ENCODE assay signal across 1 cellular context in the genomic region with DNA sequence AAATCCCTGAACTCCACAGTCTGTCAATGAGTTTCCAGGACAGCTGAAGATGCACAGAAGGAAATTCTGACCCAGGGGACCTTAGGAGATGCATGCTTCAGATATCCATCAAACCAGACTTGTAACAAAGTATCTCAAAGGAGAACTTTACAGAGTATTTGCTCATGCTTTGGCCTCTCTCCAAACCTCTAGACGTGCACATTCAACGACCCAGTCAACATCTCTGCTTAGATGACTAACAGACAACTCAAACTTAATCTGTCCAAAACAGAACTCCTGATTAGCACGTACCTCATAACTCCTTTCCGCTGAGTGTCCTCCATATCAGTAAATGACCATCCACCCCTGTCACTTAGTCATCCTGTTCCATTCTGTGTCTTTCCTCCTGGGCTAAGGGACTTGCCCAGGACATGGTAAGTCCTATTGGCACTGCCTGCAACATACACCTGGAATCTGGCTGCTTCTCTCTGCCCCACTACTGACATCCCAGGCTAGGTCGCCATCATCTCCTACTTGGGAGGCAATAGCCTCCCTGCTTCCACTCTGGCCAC.
A peak's percentile ranks its signal among the peaks of the same experiment; 100 is the strongest.
TF ChIP-seq lines count a peak whose summit lies in the region.

No MANE protein-coding gene starts in this region.

TF ChIP-seq in HEK293, 187 proteins besides CTCF, POLR2A, EP300 and RAD21 (continued from another document and continues in another):
- TF ChIP-seq, protein P1, sequence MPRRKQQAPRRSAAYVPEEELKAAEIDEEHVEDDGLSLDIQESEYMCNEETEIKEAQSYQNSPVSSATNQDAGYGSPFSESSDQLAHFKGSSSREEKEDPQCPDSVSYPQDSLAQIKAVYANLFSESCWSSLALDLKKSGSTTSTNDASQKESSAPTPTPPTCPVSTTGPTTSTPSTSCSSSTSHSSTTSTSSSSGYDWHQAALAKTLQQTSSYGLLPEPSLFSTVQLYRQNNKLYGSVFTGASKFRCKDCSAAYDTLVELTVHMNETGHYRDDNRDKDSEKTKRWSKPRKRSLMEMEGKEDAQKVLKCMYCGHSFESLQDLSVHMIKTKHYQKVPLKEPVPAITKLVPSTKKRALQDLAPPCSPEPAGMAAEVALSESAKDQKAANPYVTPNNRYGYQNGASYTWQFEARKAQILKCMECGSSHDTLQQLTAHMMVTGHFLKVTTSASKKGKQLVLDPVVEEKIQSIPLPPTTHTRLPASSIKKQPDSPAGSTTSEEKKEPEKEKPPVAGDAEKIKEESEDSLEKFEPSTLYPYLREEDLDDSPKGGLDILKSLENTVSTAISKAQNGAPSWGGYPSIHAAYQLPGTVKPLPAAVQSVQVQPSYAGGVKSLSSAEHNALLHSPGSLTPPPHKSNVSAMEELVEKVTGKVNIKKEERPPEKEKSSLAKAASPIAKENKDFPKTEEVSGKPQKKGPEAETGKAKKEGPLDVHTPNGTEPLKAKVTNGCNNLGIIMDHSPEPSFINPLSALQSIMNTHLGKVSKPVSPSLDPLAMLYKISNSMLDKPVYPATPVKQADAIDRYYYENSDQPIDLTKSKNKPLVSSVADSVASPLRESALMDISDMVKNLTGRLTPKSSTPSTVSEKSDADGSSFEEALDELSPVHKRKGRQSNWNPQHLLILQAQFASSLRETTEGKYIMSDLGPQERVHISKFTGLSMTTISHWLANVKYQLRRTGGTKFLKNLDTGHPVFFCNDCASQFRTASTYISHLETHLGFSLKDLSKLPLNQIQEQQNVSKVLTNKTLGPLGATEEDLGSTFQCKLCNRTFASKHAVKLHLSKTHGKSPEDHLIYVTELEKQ (tag by site-specific recombination; IDR thresholded peaks at IDR 0.05; ENCODE audit: borderline replicate concordance): peak; percentile 80; the same call in 1 of the 2 replicates
- TF ChIP-seq ZFP41 (tag by site-specific recombination; IDR thresholded peaks at IDR 0.05; ENCODE audit: borderline replicate concordance) (no peak), KLF16 (tag by site-specific recombination; IDR thresholded peaks at IDR 0.05) (0 out of 2 replicates have a peak, but pooled peaks have one; percentile 16), REPIN1 (tag by site-specific recombination; IDR thresholded peaks at IDR 0.05; ENCODE audit: low read depth) (no peak), ZNF211 (tag by site-specific recombination; IDR thresholded peaks at IDR 0.05; ENCODE audit: low read depth) (no peak), ZNF629 (tag by site-specific recombination; IDR thresholded peaks at IDR 0.05) (peak; percentile 83), ZBTB48 (tag by site-specific recombination; IDR thresholded peaks at IDR 0.05) (no peak), ZNF366 (tag by site-specific recombination; conservative IDR thresholded peaks at IDR 0.05) (peak; percentile 62), ZNF394 (tag by site-specific recombination; IDR thresholded peaks at IDR 0.05; ENCODE audit: borderline replicate concordance) (no peak), TRIM28 (IDR thresholded peaks at IDR 0.05; ENCODE audit: borderline replicate concordance, low read length) (no peak), EGR2 (tag by site-specific recombination; IDR thresholded peaks at IDR 0.05; ENCODE audit: low read depth) (no peak), ZNF473 (tag by site-specific recombination; IDR thresholded peaks at IDR 0.05) (no peak), ZNF843 (tag by site-specific recombination; IDR thresholded peaks at IDR 0.05) (peak; percentile 68), FEZF1 (tag by site-specific recombination; IDR thresholded peaks at IDR 0.05) (peak; percentile 95), OVOL3 (tag by site-specific recombination; IDR thresholded peaks at IDR 0.05) (peak; percentile 40; the same call in 1 of the 2 replicates), ZNF600 (tag by site-specific recombination; IDR thresholded peaks at IDR 0.05) (peak; percentile 99), TCF7L2 (IDR thresholded peaks at IDR 0.05; ENCODE audit: borderline replicate concordance, low read depth, low read length) (no peak), ZEB2 (tag by site-specific recombination; IDR thresholded peaks at IDR 0.05) (peak; percentile 84), ZNF621 (tag by site-specific recombination; IDR thresholded peaks at IDR 0.05) (no peak), ZBTB17 (tag by site-specific recombination; IDR thresholded peaks at IDR 0.05) (peak; percentile 55)
- TF ChIP-seq, protein P2, sequence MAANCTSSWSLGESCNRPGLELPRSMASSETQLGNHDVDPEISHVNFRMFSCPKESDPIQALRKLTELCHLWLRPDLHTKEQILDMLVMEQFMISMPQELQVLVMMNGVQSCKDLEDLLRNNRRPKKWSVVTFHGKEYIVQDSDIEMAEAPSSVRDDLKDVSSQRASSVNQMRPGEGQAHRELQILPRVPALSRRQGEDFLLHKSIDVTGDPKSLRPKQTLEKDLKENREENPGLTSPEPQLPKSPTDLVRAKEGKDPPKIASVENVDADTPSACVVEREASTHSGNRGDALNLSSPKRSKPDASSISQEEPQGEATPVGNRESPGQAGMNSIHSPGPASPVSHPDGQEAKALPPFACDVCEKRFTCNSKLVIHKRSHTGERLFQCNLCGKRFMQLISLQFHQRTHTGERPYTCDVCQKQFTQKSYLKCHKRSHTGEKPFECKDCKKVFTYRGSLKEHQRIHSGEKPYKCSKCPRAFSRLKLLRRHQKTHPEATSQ (tag by site-specific recombination; IDR thresholded peaks at IDR 0.05): no peak
- TF ChIP-seq, protein P3, sequence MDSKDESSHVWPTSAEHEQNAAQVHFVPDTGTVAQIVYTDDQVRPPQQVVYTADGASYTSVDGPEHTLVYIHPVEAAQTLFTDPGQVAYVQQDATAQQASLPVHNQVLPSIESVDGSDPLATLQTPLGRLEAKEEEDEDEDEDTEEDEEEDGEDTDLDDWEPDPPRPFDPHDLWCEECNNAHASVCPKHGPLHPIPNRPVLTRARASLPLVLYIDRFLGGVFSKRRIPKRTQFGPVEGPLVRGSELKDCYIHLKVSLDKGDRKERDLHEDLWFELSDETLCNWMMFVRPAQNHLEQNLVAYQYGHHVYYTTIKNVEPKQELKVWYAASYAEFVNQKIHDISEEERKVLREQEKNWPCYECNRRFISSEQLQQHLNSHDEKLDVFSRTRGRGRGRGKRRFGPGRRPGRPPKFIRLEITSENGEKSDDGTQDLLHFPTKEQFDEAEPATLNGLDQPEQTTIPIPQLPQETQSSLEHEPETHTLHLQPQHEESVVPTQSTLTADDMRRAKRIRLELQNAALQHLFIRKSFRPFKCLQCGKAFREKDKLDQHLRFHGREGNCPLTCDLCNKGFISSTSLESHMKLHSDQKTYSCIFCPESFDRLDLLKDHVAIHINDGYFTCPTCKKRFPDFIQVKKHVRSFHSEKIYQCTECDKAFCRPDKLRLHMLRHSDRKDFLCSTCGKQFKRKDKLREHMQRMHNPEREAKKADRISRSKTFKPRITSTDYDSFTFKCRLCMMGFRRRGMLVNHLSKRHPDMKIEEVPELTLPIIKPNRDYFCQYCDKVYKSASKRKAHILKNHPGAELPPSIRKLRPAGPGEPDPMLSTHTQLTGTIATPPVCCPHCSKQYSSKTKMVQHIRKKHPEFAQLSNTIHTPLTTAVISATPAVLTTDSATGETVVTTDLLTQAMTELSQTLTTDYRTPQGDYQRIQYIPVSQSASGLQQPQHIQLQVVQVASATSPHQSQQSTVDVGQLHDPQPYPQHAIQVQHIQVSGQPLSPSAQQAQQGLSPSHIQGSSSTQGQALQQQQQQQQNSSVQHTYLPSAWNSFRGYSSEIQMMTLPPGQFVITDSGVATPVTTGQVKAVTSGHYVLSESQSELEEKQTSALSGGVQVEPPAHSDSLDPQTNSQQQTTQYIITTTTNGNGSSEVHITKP (tag by site-specific recombination; IDR thresholded peaks at IDR 0.05): peak; percentile 79
- TF ChIP-seq, protein P4, sequence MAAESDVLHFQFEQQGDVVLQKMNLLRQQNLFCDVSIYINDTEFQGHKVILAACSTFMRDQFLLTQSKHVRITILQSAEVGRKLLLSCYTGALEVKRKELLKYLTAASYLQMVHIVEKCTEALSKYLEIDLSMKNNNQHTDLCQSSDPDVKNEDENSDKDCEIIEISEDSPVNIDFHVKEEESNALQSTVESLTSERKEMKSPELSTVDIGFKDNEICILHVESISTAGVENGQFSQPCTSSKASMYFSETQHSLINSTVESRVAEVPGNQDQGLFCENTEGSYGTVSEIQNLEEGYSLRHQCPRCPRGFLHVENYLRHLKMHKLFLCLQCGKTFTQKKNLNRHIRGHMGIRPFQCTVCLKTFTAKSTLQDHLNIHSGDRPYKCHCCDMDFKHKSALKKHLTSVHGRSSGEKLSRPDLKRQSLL (tag by site-specific recombination; IDR thresholded peaks at IDR 0.05): no peak
- TF ChIP-seq, protein P5, sequence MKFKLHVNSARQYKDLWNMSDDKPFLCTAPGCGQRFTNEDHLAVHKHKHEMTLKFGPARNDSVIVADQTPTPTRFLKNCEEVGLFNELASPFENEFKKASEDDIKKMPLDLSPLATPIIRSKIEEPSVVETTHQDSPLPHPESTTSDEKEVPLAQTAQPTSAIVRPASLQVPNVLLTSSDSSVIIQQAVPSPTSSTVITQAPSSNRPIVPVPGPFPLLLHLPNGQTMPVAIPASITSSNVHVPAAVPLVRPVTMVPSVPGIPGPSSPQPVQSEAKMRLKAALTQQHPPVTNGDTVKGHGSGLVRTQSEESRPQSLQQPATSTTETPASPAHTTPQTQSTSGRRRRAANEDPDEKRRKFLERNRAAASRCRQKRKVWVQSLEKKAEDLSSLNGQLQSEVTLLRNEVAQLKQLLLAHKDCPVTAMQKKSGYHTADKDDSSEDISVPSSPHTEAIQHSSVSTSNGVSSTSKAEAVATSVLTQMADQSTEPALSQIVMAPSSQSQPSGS (tag by site-specific recombination; IDR thresholded peaks at IDR 0.05; ENCODE audit: low read depth): no peak
- TF ChIP-seq, protein P6, sequence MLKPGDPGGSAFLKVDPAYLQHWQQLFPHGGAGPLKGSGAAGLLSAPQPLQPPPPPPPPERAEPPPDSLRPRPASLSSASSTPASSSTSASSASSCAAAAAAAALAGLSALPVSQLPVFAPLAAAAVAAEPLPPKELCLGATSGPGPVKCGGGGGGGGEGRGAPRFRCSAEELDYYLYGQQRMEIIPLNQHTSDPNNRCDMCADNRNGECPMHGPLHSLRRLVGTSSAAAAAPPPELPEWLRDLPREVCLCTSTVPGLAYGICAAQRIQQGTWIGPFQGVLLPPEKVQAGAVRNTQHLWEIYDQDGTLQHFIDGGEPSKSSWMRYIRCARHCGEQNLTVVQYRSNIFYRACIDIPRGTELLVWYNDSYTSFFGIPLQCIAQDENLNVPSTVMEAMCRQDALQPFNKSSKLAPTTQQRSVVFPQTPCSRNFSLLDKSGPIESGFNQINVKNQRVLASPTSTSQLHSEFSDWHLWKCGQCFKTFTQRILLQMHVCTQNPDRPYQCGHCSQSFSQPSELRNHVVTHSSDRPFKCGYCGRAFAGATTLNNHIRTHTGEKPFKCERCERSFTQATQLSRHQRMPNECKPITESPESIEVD (tag by site-specific recombination; IDR thresholded peaks at IDR 0.05): peak; percentile 31; the same call in 1 of the 2 replicates
- TF ChIP-seq, protein P7, sequence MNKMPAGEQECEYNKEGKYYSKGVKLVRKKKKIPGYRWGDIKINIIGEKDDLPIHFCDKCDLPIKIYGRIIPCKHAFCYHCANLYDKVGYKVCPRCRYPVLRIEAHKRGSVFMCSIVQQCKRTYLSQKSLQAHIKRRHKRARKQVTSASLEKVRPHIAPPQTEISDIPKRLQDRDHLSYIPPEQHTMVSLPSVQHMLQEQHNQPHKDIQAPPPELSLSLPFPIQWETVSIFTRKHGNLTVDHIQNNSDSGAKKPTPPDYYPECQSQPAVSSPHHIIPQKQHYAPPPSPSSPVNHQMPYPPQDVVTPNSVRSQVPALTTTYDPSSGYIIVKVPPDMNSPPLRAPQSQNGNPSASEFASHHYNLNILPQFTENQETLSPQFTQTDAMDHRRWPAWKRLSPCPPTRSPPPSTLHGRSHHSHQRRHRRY (tag by site-specific recombination; IDR thresholded peaks at IDR 0.05): no peak
- TF ChIP-seq, protein P8, sequence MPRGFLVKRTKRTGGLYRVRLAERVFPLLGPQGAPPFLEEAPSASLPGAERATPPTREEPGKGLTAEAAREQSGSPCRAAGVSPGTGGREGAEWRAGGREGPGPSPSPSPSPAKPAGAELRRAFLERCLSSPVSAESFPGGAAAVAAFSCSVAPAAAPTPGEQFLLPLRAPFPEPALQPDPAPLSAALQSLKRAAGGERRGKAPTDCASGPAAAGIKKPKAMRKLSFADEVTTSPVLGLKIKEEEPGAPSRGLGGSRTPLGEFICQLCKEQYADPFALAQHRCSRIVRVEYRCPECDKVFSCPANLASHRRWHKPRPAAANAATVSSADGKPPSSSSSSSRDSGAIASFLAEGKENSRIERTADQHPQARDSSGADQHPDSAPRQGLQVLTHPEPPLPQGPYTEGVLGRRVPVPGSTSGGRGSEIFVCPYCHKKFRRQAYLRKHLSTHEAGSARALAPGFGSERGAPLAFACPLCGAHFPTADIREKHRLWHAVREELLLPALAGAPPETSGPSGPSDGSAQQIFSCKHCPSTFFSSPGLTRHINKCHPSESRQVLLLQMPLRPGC (tag by site-specific recombination; IDR thresholded peaks at IDR 0.05): peak; percentile 54; the same call in 1 of the 2 replicates
- TF ChIP-seq, protein P9, sequence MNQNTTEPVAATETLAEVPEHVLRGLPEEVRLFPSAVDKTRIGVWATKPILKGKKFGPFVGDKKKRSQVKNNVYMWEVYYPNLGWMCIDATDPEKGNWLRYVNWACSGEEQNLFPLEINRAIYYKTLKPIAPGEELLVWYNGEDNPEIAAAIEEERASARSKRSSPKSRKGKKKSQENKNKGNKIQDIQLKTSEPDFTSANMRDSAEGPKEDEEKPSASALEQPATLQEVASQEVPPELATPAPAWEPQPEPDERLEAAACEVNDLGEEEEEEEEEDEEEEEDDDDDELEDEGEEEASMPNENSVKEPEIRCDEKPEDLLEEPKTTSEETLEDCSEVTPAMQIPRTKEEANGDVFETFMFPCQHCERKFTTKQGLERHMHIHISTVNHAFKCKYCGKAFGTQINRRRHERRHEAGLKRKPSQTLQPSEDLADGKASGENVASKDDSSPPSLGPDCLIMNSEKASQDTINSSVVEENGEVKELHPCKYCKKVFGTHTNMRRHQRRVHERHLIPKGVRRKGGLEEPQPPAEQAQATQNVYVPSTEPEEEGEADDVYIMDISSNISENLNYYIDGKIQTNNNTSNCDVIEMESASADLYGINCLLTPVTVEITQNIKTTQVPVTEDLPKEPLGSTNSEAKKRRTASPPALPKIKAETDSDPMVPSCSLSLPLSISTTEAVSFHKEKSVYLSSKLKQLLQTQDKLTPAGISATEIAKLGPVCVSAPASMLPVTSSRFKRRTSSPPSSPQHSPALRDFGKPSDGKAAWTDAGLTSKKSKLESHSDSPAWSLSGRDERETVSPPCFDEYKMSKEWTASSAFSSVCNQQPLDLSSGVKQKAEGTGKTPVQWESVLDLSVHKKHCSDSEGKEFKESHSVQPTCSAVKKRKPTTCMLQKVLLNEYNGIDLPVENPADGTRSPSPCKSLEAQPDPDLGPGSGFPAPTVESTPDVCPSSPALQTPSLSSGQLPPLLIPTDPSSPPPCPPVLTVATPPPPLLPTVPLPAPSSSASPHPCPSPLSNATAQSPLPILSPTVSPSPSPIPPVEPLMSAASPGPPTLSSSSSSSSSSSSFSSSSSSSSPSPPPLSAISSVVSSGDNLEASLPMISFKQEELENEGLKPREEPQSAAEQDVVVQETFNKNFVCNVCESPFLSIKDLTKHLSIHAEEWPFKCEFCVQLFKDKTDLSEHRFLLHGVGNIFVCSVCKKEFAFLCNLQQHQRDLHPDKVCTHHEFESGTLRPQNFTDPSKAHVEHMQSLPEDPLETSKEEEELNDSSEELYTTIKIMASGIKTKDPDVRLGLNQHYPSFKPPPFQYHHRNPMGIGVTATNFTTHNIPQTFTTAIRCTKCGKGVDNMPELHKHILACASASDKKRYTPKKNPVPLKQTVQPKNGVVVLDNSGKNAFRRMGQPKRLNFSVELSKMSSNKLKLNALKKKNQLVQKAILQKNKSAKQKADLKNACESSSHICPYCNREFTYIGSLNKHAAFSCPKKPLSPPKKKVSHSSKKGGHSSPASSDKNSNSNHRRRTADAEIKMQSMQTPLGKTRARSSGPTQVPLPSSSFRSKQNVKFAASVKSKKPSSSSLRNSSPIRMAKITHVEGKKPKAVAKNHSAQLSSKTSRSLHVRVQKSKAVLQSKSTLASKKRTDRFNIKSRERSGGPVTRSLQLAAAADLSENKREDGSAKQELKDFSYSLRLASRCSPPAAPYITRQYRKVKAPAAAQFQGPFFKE (tag by site-specific recombination; IDR thresholded peaks at IDR 0.05; ENCODE audit: borderline replicate concordance): no peak
